Comparison of ENCODE assay signal across 22 cellular contexts in genomic region chr10:114246679-114247305, GRCh38. TPM values are rescaled to one million over a fixed set of nuclear protein-coding genes. Genes with fewer than 3 reads are reported as not detected.
DNase-seq lines count a peak whose midpoint lies in the region; ATAC-seq and TF ChIP-seq lines count a peak whose summit lies in the region.
"Had no signal": no experiment of that assay in that cellular context is flagged by ENCODE, and none has a peak within 500 bp of the region (broad histone marks: within the 10 kb centered on the region; RNA-seq: fewer than 3 reads in every experiment).

No MANE protein-coding gene starts in this region.

- H2BK120ac ChIP-seq in mesendoderm (ENCODE audit: low read depth, low read length) = no peak overlapping the region

- no CpG with 5 or more reads among the region's 7 CpGs for WGBS in mesendoderm (ENCODE audit: extremely low coverage, insufficient coverage, low lambda C conversion rate)
- WGBS in esophagus muscularis mucosa = 84% methylated on average over 7 of the region's 7 CpGs

- no peaks in the 10 kb centered on the region for H3K79me1 ChIP-seq in mesendoderm (ENCODE audit: low read length)

- H3K4me1 ChIP-seq in mucosa of rectum (ENCODE audit: control insufficient read depth in 2 of 2, insufficient read depth in 2 of 2, low read length in 2 of 2) (peaks cover 0 to 12% of the 10 kb centered on the region in 2 donors), mesendoderm (ENCODE audit: control insufficient read depth, low read depth, low read length) (no peaks in the 10 kb centered on the region), esophagus muscularis mucosa (no peaks in the 10 kb centered on the region)

- no peak for TF ChIP-seq CTCF in esophagus muscularis mucosa (IDR thresholded peaks at IDR 0.05)

- no peak overlapping the region for H3K4ac ChIP-seq in mesendoderm (ENCODE audit: low read depth, low read length)

- H3K9ac ChIP-seq in mucosa of rectum (ENCODE audit: low read depth in 1 of 2, low read length in 2 of 2) = peak overlapping the region in 1 of 2 donors; percentile 30
- no peak overlapping the region for H3K9ac ChIP-seq in mesendoderm (ENCODE audit: low read length)
- H3K9ac ChIP-seq: BLaER1 treated with 17β-estradiol and CSF1 and Interleukin-3, amounts not matched to agents 10 nM and 100 nM had no signal

- no peaks in the 10 kb centered on the region for H3K79me2 ChIP-seq in mesendoderm (ENCODE audit: control insufficient read depth, insufficient read depth, low read length)

- H3K27ac ChIP-seq in mucosa of rectum (ENCODE audit: low read depth in 2 of 2, low read length in 2 of 2) (peak overlapping the region in 1 of 2 donors; percentile 31), mesendoderm (ENCODE audit: low read depth, low read length) (no peak overlapping the region), esophagus muscularis mucosa (replicated peaks in 1 of 4) (no peak overlapping the region)
- H3K27ac ChIP-seq: BLaER1 treated with 17β-estradiol and CSF1 and Interleukin-3, amounts not matched to agents 10 nM and 100 nM had no signal

- DNase-seq in DMS53 (lab: John Stamatoyannopoulos, UW) = peak; percentile 52
- no peak for DNase-seq in DMS53 treated with DMSO at 0.1 percent for 48 hours (lab: John Stamatoyannopoulos, UW; ENCODE audit: unreplicated experiment)
- no peak for DNase-seq in kidney glomerular epithelial cell (lab: John Stamatoyannopoulos, UW)
- no peak for DNase-seq in mesendoderm
- DNase-seq in esophagus muscularis mucosa (ENCODE audit: extremely low spot score) = no peak
- no peak for DNase-seq in middle frontal gyrus (ENCODE audit: extremely low spot score, low spot score)
- DNase-seq: activated CD4-positive, alpha-beta T cell treated with anti-CD3 and anti-CD28 coated beads for 48 hours; activated CD8-positive, alpha-beta memory T cell treated with anti-CD3 and anti-CD28 coated beads, Interleukin-2, amount 50 U/mL, for 4 hours; amniotic stem cell; cerebellar nuclear complex; effector memory CD4-positive, alpha-beta T cell; HFFc6; kidney; NCI-H1417; NCI-H2171 treated with DMSO at 0.1 percent for 48 hours; stimulated activated CD4-positive, alpha-beta T cell treated with anti-CD3 and anti-CD28 coated beads, Interleukin-4, amount 100 ng/mL, for 1 hour had no signal

- no peak overlapping the region for H3K18ac ChIP-seq in mesendoderm (ENCODE audit: low read length)

- H3K27me3 ChIP-seq in mucosa of rectum (ENCODE audit: control insufficient read depth in 2 of 2, insufficient read depth in 2 of 2, low read length in 2 of 2) (peaks cover 19 to 26% of the 10 kb centered on the region in 2 donors), mesendoderm (ENCODE audit: insufficient read depth, low read length, poor library complexity) (no peaks in the 10 kb centered on the region), esophagus muscularis mucosa (peaks cover 0 to 32% (median 0%) of the 10 kb centered on the region in 4 donors)

- H3K56ac ChIP-seq in mesendoderm (ENCODE audit: low read length) = no peak overlapping the region

- no peak for TF ChIP-seq POLR2A in esophagus muscularis mucosa (IDR thresholded peaks at IDR 0.05; ENCODE audit: low read depth)

- no peaks in the 10 kb centered on the region for H3K36me3 ChIP-seq in mucosa of rectum (ENCODE audit: control insufficient read depth in 2 of 2, insufficient read depth in 2 of 2, low read length in 2 of 2)
- H3K36me3 ChIP-seq in mesendoderm (ENCODE audit: control insufficient read depth, insufficient read depth, low read length) = no peaks in the 10 kb centered on the region
- H3K36me3 ChIP-seq in esophagus muscularis mucosa = no peaks in the 10 kb centered on the region
- H3K36me3 ChIP-seq: BLaER1 treated with 17β-estradiol and CSF1 and Interleukin-3, amounts not matched to agents 10 nM and 100 nM had no signal

- H3K23ac ChIP-seq in mesendoderm (ENCODE audit: low read length) = no peak overlapping the region

- no peak overlapping the region for H2AK5ac ChIP-seq in mesendoderm (ENCODE audit: low read length)

- no peak overlapping the region for H4K8ac ChIP-seq in mesendoderm (ENCODE audit: low read depth, low read length)

- peak overlapping the region; percentile 57 to 59 for H3K4me3 ChIP-seq in mucosa of rectum (ENCODE audit: low read length in 2 of 2)
- no peak overlapping the region for H3K4me3 ChIP-seq in mesendoderm (ENCODE audit: low read length)
- H3K4me3 ChIP-seq in esophagus muscularis mucosa = no peak overlapping the region
- H3K4me3 ChIP-seq: BLaER1 treated with 17β-estradiol and CSF1 and Interleukin-3, amounts not matched to agents 10 nM and 100 nM had no signal

- H4K5ac ChIP-seq in mesendoderm (ENCODE audit: low read length) = no peak overlapping the region

- H3K4me2 ChIP-seq in mesendoderm (ENCODE audit: low read length) = no peak overlapping the region
- H3K4me2 ChIP-seq: BLaER1 treated with 17β-estradiol and CSF1 and Interleukin-3, amounts not matched to agents 10 nM and 100 nM had no signal

- H2BK15ac ChIP-seq in mesendoderm (replicated peaks; ENCODE audit: low read depth) = no peak overlapping the region

- H3K9me3 ChIP-seq in mucosa of rectum (ENCODE audit: control insufficient read depth in 2 of 2, low read length in 2 of 2) = no peaks in the 10 kb centered on the region
- no peaks in the 10 kb centered on the region for H3K9me3 ChIP-seq in esophagus muscularis mucosa
- H3K9me3 ChIP-seq: BLaER1 treated with 17β-estradiol and CSF1 and Interleukin-3, amounts not matched to agents 10 nM and 100 nM had no signal

- no peak for TF ChIP-seq EP300 in esophagus muscularis mucosa (IDR thresholded peaks at IDR 0.05)

- intact Hi-C loops in esophagus muscularis mucosa (cut with DNase I) = no loop called here

- H2BK5ac ChIP-seq in mesendoderm (ENCODE audit: low read length) = no peak overlapping the region

- peak; percentile 83 for ATAC-seq in esophagus mucosa
- ATAC-seq: Panc1 had no signal

RNA-seq across cellular contexts. Expression of gene VWA2, which starts 7.7 kb away (rescaled TPM):
- total RNA-seq in esophagus mucosa (3.5 TPM), esophagus muscularis mucosa (under 1 TPM; under 0.01 to 0.52 (median 0.17) TPM)
- polyA plus RNA-seq in mesendoderm (2013, experiment 1 of 2) = 0.65 TPM
- 0.63 TPM for polyA plus RNA-seq in mesendoderm (2013, experiment 2 of 2)
- total RNA-seq: LHCN-M2, skeletal muscle tissue had no signal

Comparison
In these comparisons a context has a peak if more than half of its experiments do, and no peak if none do; other contexts are left out.
1. H3K4me3 ChIP-seq: peak in mucosa of rectum (2 of 2); none in mesendoderm (single experiment) and esophagus muscularis mucosa (0 of 4).